23 cellular contexts compared by ENCODE assay signal in the genomic region with DNA sequence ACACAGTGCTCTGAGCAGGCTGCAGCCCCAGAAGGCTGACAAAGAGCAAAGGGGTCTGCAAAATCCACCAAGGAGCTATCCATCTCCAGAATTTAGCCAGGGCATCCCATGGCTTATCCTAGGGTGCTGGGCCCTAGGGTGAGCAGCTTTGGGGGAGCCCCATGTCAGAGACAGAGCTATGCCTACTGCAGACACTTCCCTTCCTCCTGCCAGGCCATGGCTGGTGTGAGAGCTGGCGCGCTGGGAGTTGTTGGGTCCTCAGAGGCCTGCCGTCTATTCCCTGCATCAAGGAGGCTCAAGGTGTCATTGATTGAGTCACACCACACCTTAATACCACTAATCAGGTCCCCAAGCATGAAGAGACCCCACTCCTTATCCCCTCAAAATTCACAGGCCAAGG.
"Had no signal": no experiment of that assay in that cellular context is flagged by ENCODE, and none has a peak within 500 bp of the region (broad histone marks: within the 10 kb centered on the region; RNA-seq: fewer than 3 reads in every experiment).

No MANE protein-coding gene starts in this region.

- H3K9me3 ChIP-seq: colonic mucosa had no signal

- DNase-seq: colonic mucosa; cortex of kidney; dermis blood vessel endothelial cell; dorsolateral prefrontal cortex; effector CD4-positive, alpha-beta T cell; effector CD8-positive, alpha-beta T cell; effector memory CD4-positive, alpha-beta T cell; effector memory CD8-positive, alpha-beta T cell; endodermal cell; erythroblast; esophagus squamous epithelium; foreskin fibroblast; foreskin keratinocyte; foreskin melanocyte; gastrocnemius medialis; heart left ventricle; heart right ventricle had no signal

- H3K36me3 ChIP-seq: colonic mucosa, esophagus muscularis mucosa, esophagus squamous epithelium, gastrocnemius medialis, gastroesophageal sphincter, heart left ventricle, heart right ventricle had no signal

- H3K27ac Mint-ChIP-seq: dendritic cell treated with granulocyte-macrophage colony-stimulating factor and Interleukin-4, amounts not matched to agents 40 ng/mL and 50 ng/mL, for 4 days; effector memory CD8-positive, alpha-beta T cell; endodermal cell had no signal

- H3K27me3 ChIP-seq: colonic mucosa, dorsolateral prefrontal cortex, esophagus muscularis mucosa, esophagus squamous epithelium, gastrocnemius medialis, gastroesophageal sphincter, heart left ventricle, heart right ventricle had no signal

- H3K27me3 Mint-ChIP-seq: effector memory CD8-positive, alpha-beta T cell had no signal

- ATAC-seq: effector memory CD8-positive, alpha-beta T cell; esophagus mucosa; foreskin keratinocyte; gastrocnemius medialis; gastroesophageal sphincter; heart left ventricle; heart right ventricle had no signal

- H3K4me1 ChIP-seq: colonic mucosa, esophagus muscularis mucosa, esophagus squamous epithelium, foreskin keratinocyte, gastrocnemius medialis, gastroesophageal sphincter had no signal

- H3K4me3 Mint-ChIP-seq: dendritic cell treated with granulocyte-macrophage colony-stimulating factor and Interleukin-4, amounts not matched to agents 40 ng/mL and 50 ng/mL, for 4 days; effector memory CD8-positive, alpha-beta T cell; endodermal cell had no signal

- H3K4me3 ChIP-seq: colonic mucosa, coronary artery, dorsolateral prefrontal cortex, esophagus muscularis mucosa, esophagus squamous epithelium, gastrocnemius medialis, gastroesophageal sphincter, heart left ventricle, heart right ventricle had no signal

- H3K27ac ChIP-seq: colonic mucosa, coronary artery, dorsolateral prefrontal cortex, epithelial cell of prostate, esophagus muscularis mucosa, esophagus squamous epithelium, foreskin keratinocyte, gastrocnemius medialis, gastroesophageal sphincter, heart left ventricle, heart right ventricle had no signal
